ENCODE assay signal across 19 cellular contexts in the genomic region with DNA sequence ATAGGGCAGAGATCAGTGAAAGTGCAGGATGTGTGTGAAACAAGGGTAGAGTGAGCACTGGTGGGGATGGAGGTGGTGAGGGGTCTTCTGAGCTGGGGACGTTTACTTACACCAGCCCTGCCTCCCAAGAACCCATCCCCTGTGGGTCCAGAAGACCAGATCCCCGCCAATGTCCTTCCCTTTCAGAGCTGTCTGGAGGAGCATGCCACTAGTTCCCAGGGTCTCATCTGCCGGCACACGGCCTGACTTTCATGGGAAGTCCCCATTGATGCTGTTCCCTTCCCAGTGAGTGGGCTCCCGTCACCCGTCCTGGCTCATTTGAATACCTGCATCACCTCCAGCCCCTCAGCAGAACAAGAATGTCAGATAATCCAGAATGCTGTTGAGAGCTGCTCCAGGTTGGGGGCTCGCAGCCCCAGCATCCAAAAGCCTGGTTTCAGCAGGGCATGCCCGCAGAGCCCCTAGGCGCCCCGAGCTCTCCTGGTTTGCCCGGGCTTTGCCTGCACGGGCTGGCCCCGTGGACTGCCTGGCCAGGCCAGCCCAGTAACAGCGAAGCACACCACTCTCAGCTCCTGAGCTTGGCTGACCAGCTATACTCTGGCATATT.
"Had no signal": no experiment of that assay in that cellular context is flagged by ENCODE, and none has a peak within 500 bp of the region (broad histone marks: within the 10 kb centered on the region; RNA-seq: fewer than 3 reads in every experiment).

No MANE protein-coding gene starts in this region.

- H3K9me3 ChIP-seq: colonic mucosa, mucosa of descending colon, psoas muscle had no signal

- FAIRE-seq: urothelium cell line had no signal

- H3K9ac ChIP-seq: neural progenitor cell, parathyroid adenoma had no signal

- H3K4me3 ChIP-seq: colonic mucosa, hepatocyte, mucosa of descending colon, neural progenitor cell, psoas muscle, skin epidermis had no signal

- H3K79me2 ChIP-seq: hepatocyte, parathyroid adenoma had no signal

- H3K27me3 Mint-ChIP-seq: type B pancreatic cell had no signal

- H3K9me3 Mint-ChIP-seq: natural killer cell, neural progenitor cell, type B pancreatic cell had no signal

- H2AFZ ChIP-seq: hepatocyte, neural progenitor cell, parathyroid adenoma had no signal

- H3K27ac ChIP-seq: colonic mucosa, hepatocyte, neural progenitor cell, parathyroid adenoma, psoas muscle, skin epidermis had no signal

- DNase-seq: colonic mucosa; effector CD4-positive, alpha-beta T cell; foreskin melanocyte; kidney glomerular epithelial cell; mammary epithelial cell; mucosa of descending colon; natural killer cell; occipital lobe; psoas muscle; retina; stimulated activated CD4-positive, alpha-beta T cell treated with anti-CD3 and anti-CD28 coated beads, Interleukin-12 subunit alpha, Interleukin-12 subunit beta, amount 100 ng/mL, for 4 hours; stimulated activated naive CD4-positive, alpha-beta T cell treated with Interleukin-2 at 50 U/mL for 16 hours had no signal

- H3K27me3 ChIP-seq: colonic mucosa, hepatocyte, neural progenitor cell had no signal

- H3K4me1 ChIP-seq: colonic mucosa, parathyroid adenoma, psoas muscle had no signal

- H3K36me3 ChIP-seq: colonic mucosa, neural progenitor cell had no signal

- H3K27ac Mint-ChIP-seq: natural killer cell, neural progenitor cell, type B pancreatic cell had no signal

- H3K36me3 Mint-ChIP-seq: natural killer cell had no signal

- ATAC-seq: mucosa of descending colon, natural killer cell, psoas muscle, sciatic nerve had no signal

- H3K4me3 Mint-ChIP-seq: natural killer cell, neural progenitor cell, type B pancreatic cell had no signal

- H3K4me2 ChIP-seq: hepatocyte, neural progenitor cell had no signal

- H3K4me1 Mint-ChIP-seq: natural killer cell had no signal
